Comparison of ENCODE assay signal across 13 cellular contexts in the genomic region with DNA sequence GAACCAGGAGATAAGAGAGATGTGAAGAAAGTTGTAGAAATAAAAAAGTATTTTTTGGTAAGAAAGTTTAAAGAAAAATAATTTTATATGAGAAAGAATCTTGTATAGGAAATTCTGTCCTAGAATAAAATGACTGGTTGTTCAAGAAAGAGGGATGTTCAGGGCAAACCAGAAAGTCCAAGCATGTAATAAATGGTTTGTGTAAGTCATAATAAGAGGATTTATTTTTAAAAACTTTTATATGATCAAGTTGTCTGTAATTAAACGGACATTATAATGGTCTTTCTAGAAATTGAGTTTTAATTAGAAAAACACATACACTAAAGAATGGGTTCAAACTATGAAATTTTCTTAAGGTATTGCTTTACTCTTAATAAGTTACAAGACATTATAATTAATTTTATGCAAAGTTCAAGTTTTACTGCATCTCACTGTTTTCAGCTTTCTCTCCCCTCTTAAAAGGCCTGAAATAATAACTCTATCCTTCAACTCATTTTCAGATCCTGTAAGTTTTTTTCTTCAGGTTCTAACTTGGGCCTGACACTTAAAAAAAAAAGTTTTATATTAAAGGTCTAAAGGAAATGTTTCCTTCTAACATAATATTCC.
"Had no signal": no experiment of that assay in that cellular context is flagged by ENCODE, and none has a peak within 500 bp of the region (broad histone marks: within the 10 kb centered on the region; RNA-seq: fewer than 3 reads in every experiment).

No MANE protein-coding gene starts in this region.

- ATAC-seq: pancreas; stimulated activated naive CD8-positive, alpha-beta T cell treated with anti-CD3 and anti-CD28 coated beads, Interleukin-15, amount 100 ng/mL, for 72 hours had no signal

- H3K27ac Mint-ChIP-seq: mesothelial cell of epicardium; stimulated activated naive CD8-positive, alpha-beta T cell treated with anti-CD3 and anti-CD28 coated beads, Interleukin-15, amount 100 ng/mL, for 72 hours had no signal

- H3K4me3 Mint-ChIP-seq: mesothelial cell of epicardium; stimulated activated naive CD8-positive, alpha-beta T cell treated with anti-CD3 and anti-CD28 coated beads, Interleukin-15, amount 100 ng/mL, for 72 hours had no signal

- H3K27ac ChIP-seq: adrenal gland, pancreas, testis had no signal

- H3K4me1 Mint-ChIP-seq: mesothelial cell of epicardium; stimulated activated naive CD8-positive, alpha-beta T cell treated with anti-CD3 and anti-CD28 coated beads, Interleukin-15, amount 100 ng/mL, for 72 hours had no signal

- H3K9me3 ChIP-seq: adrenal gland, pancreas, testis had no signal

- H3K36me3 ChIP-seq: adrenal gland, pancreas had no signal

- DNase-seq: activated CD4-positive, alpha-beta T cell treated with anti-CD3 and anti-CD28 coated beads, Interleukin-2, amount 50 U/mL, for 4 hours; activated CD4-positive, CD25-positive, alpha-beta regulatory T cell treated with anti-CD3 and anti-CD28 coated beads, Interleukin-2, amount 50 U/mL, for 72 hours; activated naive CD4-positive, alpha-beta T cell treated with anti-CD3 and anti-CD28 coated beads, Interleukin-2, amount 50 U/mL, for 16 hours; activated T-cell treated with anti-CD3 and anti-CD28 coated beads, Interleukin-2, amount 50 U/mL, for 1 hour; adrenal gland; cortex of kidney; effector CD8-positive, alpha-beta T cell; pancreas; stimulated activated CD4-positive, alpha-beta T cell treated with anti-CD3 and anti-CD28 coated beads, Interleukin-15, amount 100 ng/mL, for 24 hours; stimulated activated CD4-positive, alpha-beta T cell treated with anti-CD3 and anti-CD28 coated beads, Interleukin-4, amount 100 ng/mL, for 24 hours; stimulated activated naive CD8-positive, alpha-beta T cell treated with anti-CD3 and anti-CD28 coated beads, Interleukin-15, amount 100 ng/mL, for 72 hours; testis had no signal

- H3K4me1 ChIP-seq: adrenal gland, pancreas, testis had no signal

- H3K27me3 ChIP-seq: adrenal gland, pancreas, testis had no signal

- H3K4me3 ChIP-seq: adrenal gland, pancreas, testis had no signal
